9 cellular contexts compared by ENCODE assay signal in genomic region chr1:153633161-153633746, GRCh38. TPM values are rescaled to one million over a fixed set of nuclear protein-coding genes. Genes with fewer than 3 reads are reported as not detected.
DNase-seq lines count a peak whose midpoint lies in the region; TF ChIP-seq lines count a peak whose summit lies in the region.
"Had no signal": no experiment of that assay in that cellular context is flagged by ENCODE, and none has a peak within 500 bp of the region (broad histone marks: within the 10 kb centered on the region; RNA-seq: fewer than 3 reads in every experiment).

No MANE protein-coding gene starts in this region.

- no peaks in the 10 kb centered on the region for H3K27me3 Mint-ChIP-seq in activated naive CD4-positive, alpha-beta T cell treated with anti-CD3 and anti-CD28 coated beads, Interleukin-2, amount 50 U/mL, for 24 hours
- no peaks in the 10 kb centered on the region for H3K27me3 Mint-ChIP-seq in activated naive CD8-positive, alpha-beta T cell
- H3K27me3 Mint-ChIP-seq in immature natural killer cell (ENCODE audit: low read depth in 3 of 3), result peaks cover 4 to 14% (median 11%) of the 10 kb centered on the region in 3 donors

- no peaks in the 10 kb centered on the region for H3K9me3 Mint-ChIP-seq in activated naive CD4-positive, alpha-beta T cell treated with anti-CD3 and anti-CD28 coated beads, Interleukin-2, amount 50 U/mL, for 24 hours
- H3K9me3 Mint-ChIP-seq in activated naive CD8-positive, alpha-beta T cell (ENCODE audit: low read depth), result no peaks in the 10 kb centered on the region
- no peaks in the 10 kb centered on the region for H3K9me3 Mint-ChIP-seq in immature natural killer cell

- no peak for DNase-seq in activated naive CD4-positive, alpha-beta T cell (lab: John Stamatoyannopoulos, UW)
- DNase-seq in immature natural killer cell (no peak), erythroblast (lab: John Stamatoyannopoulos, UW) (no peak), amniotic stem cell (lab: John Stamatoyannopoulos, UW) (no peak)
- DNase-seq in stimulated activated naive CD4-positive, alpha-beta T cell (lab: John Stamatoyannopoulos, UW), result no peak

- H3K36me3 Mint-ChIP-seq in activated naive CD4-positive, alpha-beta T cell treated with anti-CD3 and anti-CD28 coated beads, Interleukin-2, amount 50 U/mL, for 24 hours, result peaks cover 12% of the 10 kb centered on the region
- H3K36me3 Mint-ChIP-seq in activated naive CD8-positive, alpha-beta T cell, result peaks cover 12% of the 10 kb centered on the region
- H3K36me3 Mint-ChIP-seq in immature natural killer cell, result peaks cover 10 to 11% (median 11%) of the 10 kb centered on the region in 3 donors

- TF ChIP-seq POLR2A in erythroblast (IDR thresholded peaks at IDR 0.05; ENCODE audit: low read length), result no peak

- peak overlapping the region; percentile 99 for H3K27ac ChIP-seq in temporal lobe (ENCODE audit: low read depth, low read length)

- peak overlapping the region; percentile 91 for H3K4me3 Mint-ChIP-seq in activated naive CD4-positive, alpha-beta T cell treated with anti-CD3 and anti-CD28 coated beads, Interleukin-2, amount 50 U/mL, for 24 hours
- peak overlapping the region; percentile 99 for H3K4me3 Mint-ChIP-seq in activated naive CD8-positive, alpha-beta T cell
- peak overlapping the region; percentile 98 to 100 (median 99) for H3K4me3 Mint-ChIP-seq in immature natural killer cell

- peaks cover 44% of the 10 kb centered on the region for H3K4me1 Mint-ChIP-seq in activated naive CD4-positive, alpha-beta T cell treated with anti-CD3 and anti-CD28 coated beads, Interleukin-2, amount 50 U/mL, for 24 hours
- H3K4me1 Mint-ChIP-seq in activated naive CD8-positive, alpha-beta T cell (ENCODE audit: low read depth), result peaks cover 45% of the 10 kb centered on the region
- peaks cover 36 to 48% of the 10 kb centered on the region in 2 donors for H3K4me1 Mint-ChIP-seq in immature natural killer cell

- H3K27ac Mint-ChIP-seq in activated naive CD4-positive, alpha-beta T cell treated with anti-CD3 and anti-CD28 coated beads, Interleukin-2, amount 50 U/mL, for 24 hours, result peak overlapping the region; percentile 91
- peak overlapping the region; percentile 99 for H3K27ac Mint-ChIP-seq in activated naive CD8-positive, alpha-beta T cell
- peak overlapping the region; percentile 99 to 100 (median 100) for H3K27ac Mint-ChIP-seq in immature natural killer cell

RNA-seq across cellular contexts. Expression of gene CHTOP, which starts 0.6 kb away (rescaled TPM):
- 10 to 100 TPM; 37.5 to 70.8 (median 63.1) TPM for polyA plus RNA-seq in immature natural killer cell
- 61.2 TPM for total RNA-seq in temporal lobe

RNA-seq across cellular contexts. Expression of gene S100A1, which starts 5.0 kb away (rescaled TPM):
- not detected for polyA plus RNA-seq in immature natural killer cell
- 2.2 TPM for total RNA-seq in temporal lobe
- polyA plus RNA-seq: cardiac muscle cell had no signal

RNA-seq across cellular contexts. Expression of gene S100A13, which starts 5.9 kb away (rescaled TPM):
- 1 to 10 TPM; 1.5 to 9.7 (median 3.7) TPM for polyA plus RNA-seq in immature natural killer cell
- total RNA-seq in temporal lobe, result 14.0 TPM

RNA-seq across cellular contexts. Expression of gene S100A14, which starts 17.1 kb away (rescaled TPM):
- not detected for polyA plus RNA-seq in immature natural killer cell
- total RNA-seq in temporal lobe, result 0.25 TPM

RNA-seq across cellular contexts. Expression of gene S100A16, which starts 20.3 kb away (rescaled TPM):
- polyA plus RNA-seq in immature natural killer cell, result not detected
- 12.8 TPM for total RNA-seq in temporal lobe
